In genomic region chr9:111896942-111897830, GRCh38 we compare ENCODE assay signal across 8 cellular contexts. TPM values are rescaled to one million over a fixed set of nuclear protein-coding genes. Genes with fewer than 3 reads are reported as not detected.
A peak's percentile ranks its signal among the peaks of the same experiment; 100 is the strongest.
DNase-seq lines count a peak whose midpoint lies in the region; ATAC-seq and TF ChIP-seq lines count a peak whose summit lies in the region.

No MANE protein-coding gene starts in this region.

- no peaks in the 10 kb centered on the region for H3K9me2 ChIP-seq in neural cell (ENCODE audit: insufficient read depth, low read length)

- peaks cover 32% of the 10 kb centered on the region for H3K4me1 ChIP-seq in upper lobe of right lung

- peaks cover 19% of the 10 kb centered on the region for H3K4me1 Mint-ChIP-seq in activated T-cell treated with anti-CD3 and anti-CD28 coated beads, Interleukin-2, amount 50 U/mL, for 4 hours (ENCODE audit: low read depth)

- H3K4me3 Mint-ChIP-seq in activated T-cell treated with anti-CD3 and anti-CD28 coated beads, Interleukin-2, amount 50 U/mL, for 4 hours: peak overlapping the region; percentile 93

- DNase-seq in activated naive CD4-positive, alpha-beta T cell (lab: John Stamatoyannopoulos, UW): peak; percentile 17 to 72 (median 42)
- DNase-seq in activated naive CD4-positive, alpha-beta T cell treated with anti-CD3 and anti-CD28 coated beads, Interleukin-2, amount 50 U/mL, for 16 hours: no peak
- peak; percentile 56 for DNase-seq in NCI-H226
- no peak for DNase-seq in activated T-cell treated with anti-CD3 and anti-CD28 coated beads, Interleukin-2, amount 50 U/mL, for 4 hours
- peak; percentile 58 for DNase-seq in fibroblast of pulmonary artery (ENCODE audit: low read depth)
- peak; percentile 88 for DNase-seq in upper lobe of right lung

- H3K36me3 Mint-ChIP-seq in activated T-cell treated with anti-CD3 and anti-CD28 coated beads, Interleukin-2, amount 50 U/mL, for 4 hours (ENCODE audit: insufficient read depth): no peaks in the 10 kb centered on the region

- H2AFZ ChIP-seq in neural cell (ENCODE audit: low read depth, low read length): peak overlapping the region; percentile 75

- H3K9me3 Mint-ChIP-seq in activated T-cell treated with anti-CD3 and anti-CD28 coated beads, Interleukin-2, amount 50 U/mL, for 4 hours: no peaks in the 10 kb centered on the region

- no peaks in the 10 kb centered on the region for H3K27me3 Mint-ChIP-seq in activated T-cell treated with anti-CD3 and anti-CD28 coated beads, Interleukin-2, amount 50 U/mL, for 4 hours (ENCODE audit: low read depth)

- peak overlapping the region; percentile 74 for H3K4me2 ChIP-seq in neural cell (ENCODE audit: low read length)

- TF ChIP-seq RAD21 in neural cell (conservative IDR thresholded peaks at IDR 0.05): no peak

- H3K36me3 ChIP-seq in neural cell (ENCODE audit: insufficient read depth, low read length) (no peaks in the 10 kb centered on the region), upper lobe of right lung (no peaks in the 10 kb centered on the region)

- no peak for TF ChIP-seq EP300 in neural cell (conservative IDR thresholded peaks at IDR 0.05; ENCODE audit: poor library complexity, severe bottlenecking)

- H3K27me3 ChIP-seq in neural cell (ENCODE audit: insufficient read depth, low read depth, low read length): no peaks in the 10 kb centered on the region
- no peaks in the 10 kb centered on the region for H3K27me3 ChIP-seq in upper lobe of right lung

- TF ChIP-seq CTCF in fibroblast of pulmonary artery (IDR thresholded peaks at IDR 0.05; ENCODE audit: low read length, missing control alignments) (no peak), neural cell (IDR thresholded peaks at IDR 0.05; ENCODE audit: poor library complexity, severe bottlenecking) (no peak), upper lobe of right lung (IDR thresholded peaks at IDR 0.05) (peak; percentile 18)

- peaks cover 9% of the 10 kb centered on the region for H3F3A ChIP-seq in neural cell (ENCODE audit: insufficient read depth, low read length, poor library complexity, severe bottlenecking)

- intact Hi-C loops in upper lobe of right lung (cut with DNase I): loop anchor here (5.0 kb wide), 1 partner anchor 175 kb away; no protein-coding TSS in a partner anchor

- H3K4me3 ChIP-seq in fibroblast of pulmonary artery (replicated peaks; ENCODE audit: low read depth, low read length): peak overlapping the region; percentile 93
- H3K4me3 ChIP-seq in neural cell (ENCODE audit: low read length): peak overlapping the region; percentile 93
- peak overlapping the region; percentile 98 for H3K4me3 ChIP-seq in upper lobe of right lung

- H3K79me2 ChIP-seq in neural cell (replicated peaks; ENCODE audit: insufficient read depth, low read length): peaks cover 44% of the 10 kb centered on the region

- no peaks in the 10 kb centered on the region for H4K20me1 ChIP-seq in neural cell (ENCODE audit: insufficient read depth)

- peak overlapping the region; percentile 88 for H3K27ac ChIP-seq in neural cell (ENCODE audit: low read length)
- peak overlapping the region; percentile 90 for H3K27ac ChIP-seq in upper lobe of right lung

- ATAC-seq in HG02678 (IDR thresholded peaks at IDR 0.05; ENCODE audit: unreplicated experiment) (peak; percentile 47), upper lobe of right lung (peak; percentile 79)
- ATAC-seq in activated T-cell treated with anti-CD3 and anti-CD28 coated beads, Interleukin-2, amount 50 U/mL, for 4 hours: peak; percentile 58 to 62

- H3K9ac ChIP-seq in neural cell (ENCODE audit: low read length): peak overlapping the region; percentile 89

- H3K9me3 ChIP-seq in neural cell (ENCODE audit: low read length) (no peaks in the 10 kb centered on the region), upper lobe of right lung (no peaks in the 10 kb centered on the region)

TF ChIP-seq in neural cell, 6 proteins besides CTCF, POLR2A, EP300 and RAD21:
- TF ChIP-seq MXI1 (conservative IDR thresholded peaks at IDR 0.05; ENCODE audit: poor library complexity, severe bottlenecking): peak; percentile 69
- no peak for TF ChIP-seq POLR2AphosphoS5 (IDR thresholded peaks at IDR 0.05)
- TF ChIP-seq REST (IDR thresholded peaks at IDR 0.05; ENCODE audit: borderline replicate concordance): no peak
- no peak for TF ChIP-seq TAF1 (IDR thresholded peaks at IDR 0.05; ENCODE audit: low read depth)

RNA-seq across cellular contexts. Expression of gene UGCG, which starts 0.6 kb away (rescaled TPM):
- total RNA-seq in activated T-cell treated with anti-CD3 and anti-CD28 coated beads, Interleukin-2, amount 50 U/mL, for 4 hours: 10 to 100 TPM; 34.1 to 43.3 (median 40.9) TPM
- polyA plus RNA-seq in neural cell: 83.2 and 93.6 TPM in 2 replicates
- 102 and 105 TPM in 2 replicates for polyA minus RNA-seq in neural cell
- total RNA-seq in upper lobe of right lung: 50.7 TPM

Comparison
In these comparisons a context has a peak if more than half of its experiments do, and no peak if none do; other contexts are left out.
1. DNase-seq: peak in activated naive CD4-positive, alpha-beta T cell (4 of 4), NCI-H226 (single experiment), fibroblast of pulmonary artery (single experiment) and upper lobe of right lung (single experiment); none in activated naive CD4-positive, alpha-beta T cell treated with anti-CD3 and anti-CD28 coated beads, Interleukin-2, amount 50 U/mL, for 16 hours (single experiment) and activated T-cell treated with anti-CD3 and anti-CD28 coated beads, Interleukin-2, amount 50 U/mL, for 4 hours (single experiment).
2. Peak in every context shown above with its lines, with median percentiles within 50 percentile points of each other: ATAC-seq and H3K4me3 ChIP-seq.